Comparison of ENCODE assay signal across 1 cellular context in genomic region chr1:153782648-153783047, GRCh38.
TF ChIP-seq lines count a peak whose summit lies in the region.

No MANE protein-coding gene starts in this region.

TF ChIP-seq in HepG2, 621 proteins besides CTCF, POLR2A, EP300 and RAD21:
- TF ChIP-seq ZNF460 (CRISPR knock-in tag; IDR thresholded peaks at IDR 0.05; ENCODE audit: borderline replicate concordance): peak; percentile 81
- TF ChIP-seq, protein P1, sequence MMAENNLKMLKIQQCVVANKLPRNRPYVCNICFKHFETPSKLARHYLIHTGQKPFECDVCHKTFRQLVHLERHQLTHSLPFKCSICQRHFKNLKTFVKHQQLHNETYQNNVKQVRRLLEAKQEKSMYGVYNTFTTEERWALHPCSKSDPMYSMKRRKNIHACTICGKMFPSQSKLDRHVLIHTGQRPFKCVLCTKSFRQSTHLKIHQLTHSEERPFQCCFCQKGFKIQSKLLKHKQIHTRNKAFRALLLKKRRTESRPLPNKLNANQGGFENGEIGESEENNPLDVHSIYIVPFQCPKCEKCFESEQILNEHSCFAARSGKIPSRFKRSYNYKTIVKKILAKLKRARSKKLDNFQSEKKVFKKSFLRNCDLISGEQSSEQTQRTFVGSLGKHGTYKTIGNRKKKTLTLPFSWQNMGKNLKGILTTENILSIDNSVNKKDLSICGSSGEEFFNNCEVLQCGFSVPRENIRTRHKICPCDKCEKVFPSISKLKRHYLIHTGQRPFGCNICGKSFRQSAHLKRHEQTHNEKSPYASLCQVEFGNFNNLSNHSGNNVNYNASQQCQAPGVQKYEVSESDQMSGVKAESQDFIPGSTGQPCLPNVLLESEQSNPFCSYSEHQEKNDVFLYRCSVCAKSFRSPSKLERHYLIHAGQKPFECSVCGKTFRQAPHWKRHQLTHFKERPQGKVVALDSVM (CRISPR knock-in tag; IDR thresholded peaks at IDR 0.05): peak; percentile 81
